In genomic region chr1:46605242-46605641, GRCh38 we compare ENCODE assay signal across 1 cellular context.
TF ChIP-seq lines count a peak whose summit lies in the region.

No MANE protein-coding gene starts in this region.

TF ChIP-seq in HepG2, 621 proteins besides CTCF, POLR2A, EP300 and RAD21:
- TF ChIP-seq HDAC1 (CRISPR knock-in tag; IDR thresholded peaks at IDR 0.05): no peak
- TF ChIP-seq MXD4 (CRISPR knock-in tag; IDR thresholded peaks at IDR 0.05): no peak
- TF ChIP-seq ZNF547 (CRISPR knock-in tag; IDR thresholded peaks at IDR 0.05): no peak
- TF ChIP-seq ZMYM2 (CRISPR knock-in tag; IDR thresholded peaks at IDR 0.05): no peak
- TF ChIP-seq CREM (IDR thresholded peaks at IDR 0.05): no peak
- no peak for TF ChIP-seq CREM (CRISPR knock-in tag; IDR thresholded peaks at IDR 0.05)
- TF ChIP-seq ZNF362 (CRISPR knock-in tag; IDR thresholded peaks at IDR 0.05; ENCODE audit: borderline replicate concordance): no peak
- TF ChIP-seq RELA (CRISPR knock-in tag; IDR thresholded peaks at IDR 0.05): no peak
- no peak for TF ChIP-seq PCBP1 (IDR thresholded peaks at IDR 0.05; ENCODE audit: borderline replicate concordance, low read depth, low read length)
- TF ChIP-seq TEAD3 (CRISPR knock-in tag; optimal IDR thresholded peaks at IDR 0.05; ENCODE audit: borderline replicate concordance): no peak
- no peak for TF ChIP-seq MAFK (conservative IDR thresholded peaks at IDR 0.05 in 1 of 2, IDR thresholded peaks at IDR 0.05 in 1 of 2; ENCODE audit: low read length in 2 of 2)
- TF ChIP-seq ATF7 (IDR thresholded peaks at IDR 0.05): no peak
- no peak for TF ChIP-seq ATF7 (CRISPR knock-in tag; IDR thresholded peaks at IDR 0.05)
- TF ChIP-seq SMYD3 (CRISPR knock-in tag; IDR thresholded peaks at IDR 0.05): no peak
- TF ChIP-seq ZBTB1 (CRISPR knock-in tag; IDR thresholded peaks at IDR 0.05; ENCODE audit: borderline replicate concordance): no peak
- TF ChIP-seq NR2F6 (IDR thresholded peaks at IDR 0.05): no peak
- TF ChIP-seq NR2F6 (CRISPR knock-in tag; IDR thresholded peaks at IDR 0.05): no peak
- TF ChIP-seq ZNF609 (CRISPR knock-in tag; IDR thresholded peaks at IDR 0.05; ENCODE audit: borderline replicate concordance): no peak
- no peak for TF ChIP-seq ZBTB20 (CRISPR knock-in tag; IDR thresholded peaks at IDR 0.05; ENCODE audit: borderline replicate concordance, low read depth)
- TF ChIP-seq JUND (CRISPR knock-in tag; IDR thresholded peaks at IDR 0.05): no peak
